27 cellular contexts compared by ENCODE assay signal in genomic region chr3:23457697-23458096, GRCh38.
"Had no signal": no experiment of that assay in that cellular context is flagged by ENCODE, and none has a peak within 500 bp of the region (broad histone marks: within the 10 kb centered on the region; RNA-seq: fewer than 3 reads in every experiment).

No MANE protein-coding gene starts in this region.

- ATAC-seq: activated CD4-positive, CD25-positive, alpha-beta regulatory T cell treated with anti-CD3 and anti-CD28 coated beads, Interleukin-2, amount 50 U/mL, for 24 hours; activated CD8-positive, alpha-beta memory T cell treated with anti-CD3 and anti-CD28 coated beads, Interleukin-2, amount 10 ng/mL, durations not matched to agents 7 days and 5 days; gastroesophageal sphincter; T-helper 17 cell had no signal

- DNase-seq: activated B cell treated with CpG ODN at 0.5 μM for 24 hours; activated CD4-positive, alpha-beta memory T cell treated with anti-CD3 and anti-CD28 coated beads, Interleukin-2, amount 10 ng/mL, durations not matched to agents 7 days and 5 days; activated CD4-positive, alpha-beta T cell treated with anti-CD3 and anti-CD28 coated beads, Interleukin-2, amount 10 ng/mL, durations not matched to agents 24 days and 14 days; activated CD4-positive, alpha-beta T cell treated with anti-CD3 and anti-CD28 coated beads, Interleukin-2, amount 50 U/mL, for 4 hours; activated CD8-positive, alpha-beta memory T cell treated with anti-CD3 and anti-CD28 coated beads, Interleukin-2, amount 10 ng/mL, durations not matched to agents 7 days and 5 days; activated CD8-positive, alpha-beta memory T cell treated with anti-CD3 and anti-CD28 coated beads, Interleukin-2, amount 50 U/mL, for 4 hours; activated effector memory CD4-positive, alpha-beta T cell treated with anti-CD3 and anti-CD28 coated beads, Interleukin-2, amount 50 U/mL, for 16 hours; activated naive CD4-positive, alpha-beta T cell treated with anti-CD3 and anti-CD28 coated beads for 36 hours; activated T-cell treated with anti-CD3 and anti-CD28 coated beads, Interleukin-2, amount 50 U/mL, for 1 hour; activated T-cell treated with anti-CD3 and anti-CD28 coated beads, Interleukin-2, amount 50 U/mL, for 48 hours; central memory CD4-positive, alpha-beta T cell; cerebellar nuclear complex; colonic mucosa; effector CD8-positive, alpha-beta T cell; esophagus squamous epithelium; foreskin melanocyte; T-helper 1 cell; T-helper 17 cell; T1000; WERI-Rb-1 had no signal

- H3K36me3 Mint-ChIP-seq: activated CD8-positive, alpha-beta memory T cell treated with anti-CD3 and anti-CD28 coated beads, Interleukin-2, amount 10 ng/mL, durations not matched to agents 7 days and 5 days had no signal

- H3K4me3 Mint-ChIP-seq: activated B cell treated with CpG ODN at 0.5 μM for 24 hours; activated CD4-positive, alpha-beta memory T cell treated with anti-CD3 and anti-CD28 coated beads, Interleukin-2, amount 10 ng/mL, durations not matched to agents 7 days and 5 days; activated CD4-positive, alpha-beta T cell treated with anti-CD3 and anti-CD28 coated beads, Interleukin-2, amount 10 ng/mL, durations not matched to agents 24 days and 14 days; activated CD8-positive, alpha-beta memory T cell treated with anti-CD3 and anti-CD28 coated beads, Interleukin-2, amount 10 ng/mL, durations not matched to agents 7 days and 5 days; activated naive CD4-positive, alpha-beta T cell treated with anti-CD3 and anti-CD28 coated beads for 36 hours; activated naive CD4-positive, alpha-beta T cell treated with anti-CD3 and anti-CD28 coated beads, Interleukin-2, amount 50 U/mL, for 24 hours; activated T-helper 1 cell treated with anti-CD3 and anti-CD28 coated beads, Interleukin-12 subunit alpha, Interleukin-12 subunit beta, Interleukin-2, Interleukin-4 antibody, amounts not matched to agents 30 ng/mL and 10 ng/mL and 1 ng/mL, durations not matched to agents 14 hours and 24 hours and 36 hours; brain; T-helper 17 cell; T-helper 2 cell treated with Interferon-gamma antibody and Interleukin-4, amounts not matched to agents 5 μg/mL and 100 μg/mL, for 36 hours had no signal

- H3K27me3 Mint-ChIP-seq: activated B cell treated with CpG ODN at 0.5 μM for 24 hours; activated CD4-positive, alpha-beta memory T cell treated with anti-CD3 and anti-CD28 coated beads, Interleukin-2, amount 10 ng/mL, durations not matched to agents 7 days and 5 days; activated CD4-positive, alpha-beta T cell treated with anti-CD3 and anti-CD28 coated beads, Interleukin-2, amount 10 ng/mL, durations not matched to agents 24 days and 14 days; activated CD8-positive, alpha-beta memory T cell treated with anti-CD3 and anti-CD28 coated beads, Interleukin-2, amount 10 ng/mL, durations not matched to agents 7 days and 5 days; activated naive CD4-positive, alpha-beta T cell treated with anti-CD3 and anti-CD28 coated beads, Interleukin-2, amount 50 U/mL, for 24 hours; brain; T-helper 17 cell had no signal

- H3K4me1 Mint-ChIP-seq: activated CD4-positive, alpha-beta memory T cell treated with anti-CD3 and anti-CD28 coated beads, Interleukin-2, amount 10 ng/mL, durations not matched to agents 7 days and 5 days; activated CD4-positive, alpha-beta T cell treated with anti-CD3 and anti-CD28 coated beads, Interleukin-2, amount 10 ng/mL, durations not matched to agents 24 days and 14 days; activated CD8-positive, alpha-beta memory T cell treated with anti-CD3 and anti-CD28 coated beads, Interleukin-2, amount 10 ng/mL, durations not matched to agents 7 days and 5 days; T-helper 17 cell had no signal

- H3K9me3 Mint-ChIP-seq: activated CD4-positive, alpha-beta memory T cell treated with anti-CD3 and anti-CD28 coated beads, Interleukin-2, amount 10 ng/mL, durations not matched to agents 7 days and 5 days; activated naive CD4-positive, alpha-beta T cell treated with anti-CD3 and anti-CD28 coated beads, Interleukin-2, amount 50 U/mL, for 24 hours had no signal

- H3K27ac Mint-ChIP-seq: activated B cell treated with CpG ODN at 0.5 μM for 24 hours; activated CD4-positive, alpha-beta memory T cell treated with anti-CD3 and anti-CD28 coated beads, Interleukin-2, amount 10 ng/mL, durations not matched to agents 7 days and 5 days; activated CD4-positive, alpha-beta T cell treated with anti-CD3 and anti-CD28 coated beads, Interleukin-2, amount 10 ng/mL, durations not matched to agents 24 days and 14 days; activated CD8-positive, alpha-beta memory T cell treated with anti-CD3 and anti-CD28 coated beads, Interleukin-2, amount 10 ng/mL, durations not matched to agents 7 days and 5 days; activated naive CD4-positive, alpha-beta T cell treated with anti-CD3 and anti-CD28 coated beads for 36 hours; activated naive CD4-positive, alpha-beta T cell treated with anti-CD3 and anti-CD28 coated beads, Interleukin-2, amount 50 U/mL, for 24 hours; activated T-helper 1 cell treated with anti-CD3 and anti-CD28 coated beads, Interleukin-12 subunit alpha, Interleukin-12 subunit beta, Interleukin-2, Interleukin-4 antibody, amounts not matched to agents 30 ng/mL and 10 ng/mL and 1 ng/mL, durations not matched to agents 14 hours and 24 hours and 36 hours; activated T-helper 2 cell treated with anti-CD3 and anti-CD28 coated beads, Interferon-gamma antibody, Interleukin-2, Interleukin-4, amounts not matched to agents 10 μg/mL and 5 μg/mL and 100 μg/mL, durations not matched to agents 14 hours and 24 hours and 36 hours; brain; T-helper 17 cell; T-helper 2 cell treated with Interferon-gamma antibody and Interleukin-4, amounts not matched to agents 5 μg/mL and 100 μg/mL, for 36 hours had no signal
